ENCODE assay signal across 16 cellular contexts in genomic region chr15:99098426-99098825, GRCh38. TPM values are rescaled to one million over a fixed set of nuclear protein-coding genes. Genes with fewer than 3 reads are reported as not detected.
DNase-seq lines count a peak whose midpoint lies in the region; ATAC-seq and TF ChIP-seq lines count a peak whose summit lies in the region.
"Had no signal": no experiment of that assay in that cellular context is flagged by ENCODE, and none has a peak within 500 bp of the region (broad histone marks: within the 10 kb centered on the region; RNA-seq: fewer than 3 reads in every experiment).

No MANE protein-coding gene starts in this region.

- no peak overlapping the region for H3K27ac Mint-ChIP-seq in natural killer cell
- H3K27ac Mint-ChIP-seq in natural killer cell treated with Interleukin-12 subunit alpha and Interleukin-12 subunit beta and Interleukin-15 and Interleukin-18, amount 100 ng/mL, for 72 hours, result no peak overlapping the region
- H3K27ac Mint-ChIP-seq: CD4-positive, alpha-beta memory T cell; HFFc6 had no signal

- peak overlapping the region; percentile 56 to 61 (median 58) for H3K4me3 ChIP-seq in esophagus muscularis mucosa
- H3K4me3 ChIP-seq in skeletal muscle tissue (ENCODE audit: low read length in 3 of 3), result peak overlapping the region in 2 of 3 donors; percentile 35 to 54
- H3K4me3 ChIP-seq: A549 had no signal

- H3K27ac ChIP-seq in esophagus muscularis mucosa (replicated peaks in 1 of 4), result peak overlapping the region; percentile 90 to 96 (median 94)
- peak overlapping the region; percentile 28 for H3K27ac ChIP-seq in skeletal muscle tissue (ENCODE audit: low read depth, low read length)
- H3K27ac ChIP-seq: A549, C4-2B had no signal

- H3K27me3 ChIP-seq in esophagus muscularis mucosa, result peaks cover 0 to 9% (median 0%) of the 10 kb centered on the region in 4 donors
- peaks cover 0 to 7% (median 2%) of the 10 kb centered on the region in 3 donors for H3K27me3 ChIP-seq in skeletal muscle tissue (ENCODE audit: control insufficient read depth in 3 of 3, insufficient read depth in 3 of 3, low read length in 3 of 3)
- H3K27me3 ChIP-seq: BE2C had no signal

- peaks cover 30 to 32% of the 10 kb centered on the region in 2 donors for H3K27me3 Mint-ChIP-seq in natural killer cell (ENCODE audit: low read depth in 2 of 2)
- H3K27me3 Mint-ChIP-seq in natural killer cell treated with Interleukin-12 subunit alpha and Interleukin-12 subunit beta and Interleukin-15 and Interleukin-18, amount 100 ng/mL, for 72 hours, result peaks cover 32 to 33% of the 10 kb centered on the region in 2 donors
- H3K27me3 Mint-ChIP-seq in activated T-cell treated with anti-CD3 and anti-CD28 coated beads, Interleukin-2, amount 50 U/mL, for 4 hours (ENCODE audit: low read depth), result peaks cover 53% of the 10 kb centered on the region

- H3K4me3 Mint-ChIP-seq in natural killer cell, result no peak overlapping the region
- no peak overlapping the region for H3K4me3 Mint-ChIP-seq in natural killer cell treated with Interleukin-12 subunit alpha and Interleukin-12 subunit beta and Interleukin-15 and Interleukin-18, amount 100 ng/mL, for 72 hours
- H3K4me3 Mint-ChIP-seq in activated T-cell treated with anti-CD3 and anti-CD28 coated beads, Interleukin-2, amount 50 U/mL, for 4 hours, result no peak overlapping the region
- H3K4me3 Mint-ChIP-seq: CD4-positive, alpha-beta memory T cell; HFFc6 had no signal

- no peak for TF ChIP-seq CTCF in natural killer cell (IDR thresholded peaks at IDR 0.05)
- no peak for TF ChIP-seq CTCF in esophagus muscularis mucosa (IDR thresholded peaks at IDR 0.05)

- no peak for ATAC-seq in natural killer cell
- no peak for ATAC-seq in natural killer cell treated with Interleukin-12 subunit alpha and Interleukin-12 subunit beta and Interleukin-15 and Interleukin-18, amount 100 ng/mL, for 72 hours
- no peak for ATAC-seq in left lobe of liver
- ATAC-seq in activated T-cell treated with anti-CD3 and anti-CD28 coated beads, Interleukin-2, amount 50 U/mL, for 4 hours, result no peak
- ATAC-seq in GM18511 (IDR thresholded peaks at IDR 0.05; ENCODE audit: unreplicated experiment), result no peak
- ATAC-seq in HG03432 (IDR thresholded peaks at IDR 0.05; ENCODE audit: unreplicated experiment), result no peak
- ATAC-seq: A549 had no signal

- H3K4me1 ChIP-seq in esophagus muscularis mucosa (peaks cover 0 to 66% (median 60%) of the 10 kb centered on the region in 4 donors), skeletal muscle tissue (ENCODE audit: control insufficient read depth in 3 of 3, insufficient read depth in 3 of 3, low read length in 3 of 3) (peaks cover 11 to 53% (median 22%) of the 10 kb centered on the region in 3 donors)
- H3K4me1 ChIP-seq: A549, BE2C had no signal

- DNase-seq in natural killer cell (peak; percentile 4), esophagus muscularis mucosa (ENCODE audit: extremely low spot score) (no peak), left lobe of liver (ENCODE audit: low spot score) (peak; percentile 36)
- no peak for DNase-seq in natural killer cell treated with Interleukin-12 subunit alpha and Interleukin-12 subunit beta and Interleukin-15 and Interleukin-18, amount 100 ng/mL, for 72 hours (ENCODE audit: low spot score)
- DNase-seq in activated T-cell treated with anti-CD3 and anti-CD28 coated beads, Interleukin-2, amount 50 U/mL, for 4 hours, result no peak
- DNase-seq: BE2C; CD4-positive, alpha-beta memory T cell; COR-L47; GF-D8; HCEC 1CT; HFFc6 had no signal

- H3K36me3 Mint-ChIP-seq in natural killer cell, result no peaks in the 10 kb centered on the region
- no peaks in the 10 kb centered on the region for H3K36me3 Mint-ChIP-seq in natural killer cell treated with Interleukin-12 subunit alpha and Interleukin-12 subunit beta and Interleukin-15 and Interleukin-18, amount 100 ng/mL, for 72 hours
- no peaks in the 10 kb centered on the region for H3K36me3 Mint-ChIP-seq in activated T-cell treated with anti-CD3 and anti-CD28 coated beads, Interleukin-2, amount 50 U/mL, for 4 hours (ENCODE audit: insufficient read depth)
- H3K36me3 Mint-ChIP-seq: CD4-positive, alpha-beta memory T cell had no signal

- no peak for TF ChIP-seq POLR2A in esophagus muscularis mucosa (IDR thresholded peaks at IDR 0.05; ENCODE audit: low read depth)

- peaks cover 0 to 5% of the 10 kb centered on the region in 2 donors for H3K4me1 Mint-ChIP-seq in natural killer cell
- H3K4me1 Mint-ChIP-seq in natural killer cell treated with Interleukin-12 subunit alpha and Interleukin-12 subunit beta and Interleukin-15 and Interleukin-18, amount 100 ng/mL, for 72 hours (ENCODE audit: low read depth in 2 of 2), result no peaks in the 10 kb centered on the region
- no peaks in the 10 kb centered on the region for H3K4me1 Mint-ChIP-seq in activated T-cell treated with anti-CD3 and anti-CD28 coated beads, Interleukin-2, amount 50 U/mL, for 4 hours (ENCODE audit: low read depth)

- intact Hi-C loops in natural killer cell (cut with micrococcal nuclease) (no loop called here), esophagus muscularis mucosa (cut with DNase I) (no loop called here)

- no peaks in the 10 kb centered on the region for H3K9me3 Mint-ChIP-seq in natural killer cell
- H3K9me3 Mint-ChIP-seq in natural killer cell treated with Interleukin-12 subunit alpha and Interleukin-12 subunit beta and Interleukin-15 and Interleukin-18, amount 100 ng/mL, for 72 hours, result no peaks in the 10 kb centered on the region
- H3K9me3 Mint-ChIP-seq in activated T-cell treated with anti-CD3 and anti-CD28 coated beads, Interleukin-2, amount 50 U/mL, for 4 hours, result no peaks in the 10 kb centered on the region
- H3K9me3 Mint-ChIP-seq: CD4-positive, alpha-beta memory T cell; HFFc6 had no signal

- H3K9me3 ChIP-seq in esophagus muscularis mucosa (no peaks in the 10 kb centered on the region), skeletal muscle tissue (ENCODE audit: control insufficient read depth in 3 of 3, low read length in 3 of 3) (no peaks in the 10 kb centered on the region)
- H3K9me3 ChIP-seq: A549, BE2C had no signal

- H3K9ac ChIP-seq in skeletal muscle tissue (ENCODE audit: low read depth in 1 of 3, low read length in 3 of 3), result peak overlapping the region; percentile 45 to 55 (median 46)

- no peak for TF ChIP-seq EP300 in esophagus muscularis mucosa (IDR thresholded peaks at IDR 0.05)

- peaks cover 0 to 4% (median 0%) of the 10 kb centered on the region in 4 donors for H3K36me3 ChIP-seq in esophagus muscularis mucosa
- H3K36me3 ChIP-seq in skeletal muscle tissue (ENCODE audit: control insufficient read depth in 3 of 3, insufficient read depth in 3 of 3, low read length in 3 of 3), result no peaks in the 10 kb centered on the region
- H3K36me3 ChIP-seq: BE2C had no signal

- 84% methylated on average over 12 of the region's 12 CpGs for WGBS in esophagus muscularis mucosa

RNA-seq across cellular contexts. Expression of gene SYNM, which starts 6.5 kb away (rescaled TPM):
- under 1 TPM; 0.11 to 0.48 (median 0.42) TPM for total RNA-seq in natural killer cell
- total RNA-seq in natural killer cell treated with Interleukin-12 subunit alpha and Interleukin-12 subunit beta and Interleukin-15 and Interleukin-18, amount 100 ng/mL, for 72 hours, result under 1 TPM; 0.20 to 0.26 TPM
- total RNA-seq in esophagus muscularis mucosa, result 1,000 to 10,000 TPM; 1,866 to 2,563 (median 2,454) TPM
- total RNA-seq in left lobe of liver, result 3.8 TPM
- 53.2 TPM for total RNA-seq in skeletal muscle tissue
- under 1 TPM; 0.42 to 0.60 (median 0.53) TPM for total RNA-seq in activated T-cell treated with anti-CD3 and anti-CD28 coated beads, Interleukin-2, amount 50 U/mL, for 4 hours

Comparison
In these comparisons a context has a peak if more than half of its experiments do, and no peak if none do; other contexts are left out.
1. DNase-seq: peak in natural killer cell (single experiment) and left lobe of liver (single experiment); none in natural killer cell treated with Interleukin-12 subunit alpha and Interleukin-12 subunit beta and Interleukin-15 and Interleukin-18, amount 100 ng/mL, for 72 hours (single experiment), esophagus muscularis mucosa (single experiment) and activated T-cell treated with anti-CD3 and anti-CD28 coated beads, Interleukin-2, amount 50 U/mL, for 4 hours (single experiment).
2. RNA of gene SYNM, which starts 6.5 kb away (total RNA-seq): 1,866 to 2,563 TPM in esophagus muscularis mucosa; 53.2 TPM in skeletal muscle tissue (single experiment), 3.8 TPM in left lobe of liver (single experiment), 0.42 to 0.60 TPM in activated T-cell treated with anti-CD3 and anti-CD28 coated beads, Interleukin-2, amount 50 U/mL, for 4 hours, 0.11 to 0.48 TPM in natural killer cell and 0.20 to 0.26 TPM in natural killer cell treated with Interleukin-12 subunit alpha and Interleukin-12 subunit beta and Interleukin-15 and Interleukin-18, amount 100 ng/mL, for 72 hours; every median in the first group is over 10 times any median in the second.